In genomic region chr20:3470627-3471396, GRCh38 we compare ENCODE assay signal across 8 cellular contexts. TPM values are rescaled to one million over a fixed set of nuclear protein-coding genes. Genes with fewer than 3 reads are reported as not detected.
DNase-seq lines count a peak whose midpoint lies in the region; ATAC-seq and TF ChIP-seq lines count a peak whose summit lies in the region.

Gene ATRN, plus strand, starts transcription at chr20:3471018. Its CDS starts 90 bp downstream, at chr20:3471108.

- CTCF ChIA-PET in HEK293T (lab: Yijun Ruan, JAX) = no interaction called here

- H3K9me3 Mint-ChIP-seq in activated naive CD8-positive, alpha-beta T cell treated with anti-CD3 and anti-CD28 coated beads, Interleukin-2, amount 10 ng/mL, durations not matched to agents 7 days and 5 days = no peaks in the 10 kb centered on the region

- no peak for TF ChIP-seq CTCF in ovary (IDR thresholded peaks at IDR 0.05)
- no peak for TF ChIP-seq CTCF in thoracic aorta (IDR thresholded peaks at IDR 0.05)

- POLR2A ChIA-PET in HEK293T (lab: Yijun Ruan, JAX) = interaction anchor here (0.6 to 1.7 kb wide), 6 partner anchors 10 to 64 kb away, joined by 3 to 21 read pairs (median 4); partner anchors contain the start of gene DNAAF9
- POLR2A ChIA-PET in activated naive CD8-positive, alpha-beta T cell treated with anti-CD3 and anti-CD28 coated beads, Interleukin-2, amount 10 ng/mL, durations not matched to agents 7 days and 5 days (lab: Charles Lee) = interaction anchor here (0.6 to 1.4 kb wide), 3 partner anchors 34 to 62 kb away, joined by 4 to 7 read pairs (median 7); no protein-coding TSS in a partner anchor

- H3K36me3 ChIP-seq in ovary = no peaks in the 10 kb centered on the region
- H3K36me3 ChIP-seq in thoracic aorta = no peaks in the 10 kb centered on the region

- H3K4me1 Mint-ChIP-seq in activated naive CD8-positive, alpha-beta T cell treated with anti-CD3 and anti-CD28 coated beads, Interleukin-2, amount 10 ng/mL, durations not matched to agents 7 days and 5 days = peaks cover 27% of the 10 kb centered on the region

- DNase-seq in HEK293T (ENCODE audit: extremely low spot score) (peak; percentile 94), NAMALWA (ENCODE audit: low spot score) (peak; percentile 70), SW 1271 (lab: John Stamatoyannopoulos, UW) (peak; percentile 56 to 85), head of caudate nucleus (peak; percentile 62 to 95 (median 90)), ovary (peak; percentile 87 to 98 (median 94)), thoracic aorta (ENCODE audit: low spot score) (peak; percentile 75)
- peak; percentile 94 for DNase-seq in activated naive CD8-positive, alpha-beta T cell treated with anti-CD3 and anti-CD28 coated beads, Interleukin-2, amount 10 ng/mL, durations not matched to agents 7 days and 5 days

- H3K27me3 ChIP-seq in ovary = no peaks in the 10 kb centered on the region
- no peaks in the 10 kb centered on the region for H3K27me3 ChIP-seq in thoracic aorta (replicated peaks; ENCODE audit: insufficient read depth)

- peak; percentile 48 for TF ChIP-seq POLR2A in ovary (IDR thresholded peaks at IDR 0.05)

- peak within 1 kb of the TSS in 1 of 2 donors; percentile 61 for H3K27ac ChIP-seq in ovary
- H3K27ac ChIP-seq in thoracic aorta = peak within 1 kb of the TSS; percentile 70 to 82

- H3K27ac Mint-ChIP-seq in activated naive CD8-positive, alpha-beta T cell treated with anti-CD3 and anti-CD28 coated beads, Interleukin-2, amount 10 ng/mL, durations not matched to agents 7 days and 5 days = peak within 1 kb of the TSS; percentile 80

- peak within 1 kb of the TSS; percentile 93 for H3K4me3 Mint-ChIP-seq in activated naive CD8-positive, alpha-beta T cell treated with anti-CD3 and anti-CD28 coated beads, Interleukin-2, amount 10 ng/mL, durations not matched to agents 7 days and 5 days

- peaks cover 7% of the 10 kb centered on the region for H3K36me3 Mint-ChIP-seq in activated naive CD8-positive, alpha-beta T cell treated with anti-CD3 and anti-CD28 coated beads, Interleukin-2, amount 10 ng/mL, durations not matched to agents 7 days and 5 days

- H3K4me3 ChIP-seq in GM08714 (ENCODE audit: low read length) = peak within 1 kb of the TSS; percentile 87
- peak within 1 kb of the TSS; percentile 95 for H3K4me3 ChIP-seq in ovary
- peak within 1 kb of the TSS; percentile 97 for H3K4me3 ChIP-seq in thoracic aorta

- intact Hi-C loops in head of caudate nucleus (cut with DNase I) = loop anchor here (5.0 kb wide), 1 partner anchor 64 kb away; the partner anchor contains the start of gene DNAAF9
- intact Hi-C loops in ovary (cut with DNase I) = no loop called here

- H3K27me3 Mint-ChIP-seq in activated naive CD8-positive, alpha-beta T cell treated with anti-CD3 and anti-CD28 coated beads, Interleukin-2, amount 10 ng/mL, durations not matched to agents 7 days and 5 days = peaks cover 11% of the 10 kb centered on the region

- WGBS in ovary, 3 donors = 0 to 1% (median 0%) methylated on average over 45 to 95 of the region's 95 CpGs

- no peak for TF ChIP-seq EP300 in ovary (IDR thresholded peaks at IDR 0.05)

- ATAC-seq in activated naive CD8-positive, alpha-beta T cell treated with anti-CD3 and anti-CD28 coated beads, Interleukin-2, amount 10 ng/mL, durations not matched to agents 7 days and 5 days (ENCODE audit: low read depth) = peak; percentile 92
- ATAC-seq in thoracic aorta (ENCODE audit: insufficient number of reproducible peaks, low FRiP score, low read depth) = peak; percentile 73

- H3K9me3 ChIP-seq in ovary = no peaks in the 10 kb centered on the region
- H3K9me3 ChIP-seq in thoracic aorta = no peaks in the 10 kb centered on the region

- H3K4me1 ChIP-seq in ovary (ENCODE audit: insufficient read depth) (peaks cover 12% of the 10 kb centered on the region), thoracic aorta (ENCODE audit: control insufficient read depth in 1 of 2, low read depth in 2 of 2) (peaks cover 22 to 26% of the 10 kb centered on the region in 2 donors)

TF ChIP-seq in HEK293T, 16 proteins besides CTCF, POLR2A, EP300 and RAD21:
- TF ChIP-seq ELF4 (IDR thresholded peaks at IDR 0.05) (no peak), ARNT (IDR thresholded peaks at IDR 0.05) (peak; percentile 70)
TF ChIP-seq in HEK293T: peak in this region for 1.

RNA-seq across cellular contexts. Expression of gene ATRN, which starts in this region (rescaled TPM):
- total RNA-seq in activated naive CD8-positive, alpha-beta T cell treated with anti-CD3 and anti-CD28 coated beads, Interleukin-2, amount 10 ng/mL, durations not matched to agents 7 days and 5 days = 10 to 100 TPM in 1 of 2 experiments, 1 to 10 TPM in 1; 9.8 to 10.7 TPM
- total RNA-seq in ovary = 10 to 100 TPM; 13.1 to 34.3 (median 23.6) TPM
- 10 to 100 TPM; 10.3 to 46.2 TPM for polyA plus RNA-seq in ovary
- 10 to 100 TPM; 25.0 to 32.9 TPM for total RNA-seq in thoracic aorta
